Comparison of ENCODE assay signal across 18 cellular contexts in the genomic region with DNA sequence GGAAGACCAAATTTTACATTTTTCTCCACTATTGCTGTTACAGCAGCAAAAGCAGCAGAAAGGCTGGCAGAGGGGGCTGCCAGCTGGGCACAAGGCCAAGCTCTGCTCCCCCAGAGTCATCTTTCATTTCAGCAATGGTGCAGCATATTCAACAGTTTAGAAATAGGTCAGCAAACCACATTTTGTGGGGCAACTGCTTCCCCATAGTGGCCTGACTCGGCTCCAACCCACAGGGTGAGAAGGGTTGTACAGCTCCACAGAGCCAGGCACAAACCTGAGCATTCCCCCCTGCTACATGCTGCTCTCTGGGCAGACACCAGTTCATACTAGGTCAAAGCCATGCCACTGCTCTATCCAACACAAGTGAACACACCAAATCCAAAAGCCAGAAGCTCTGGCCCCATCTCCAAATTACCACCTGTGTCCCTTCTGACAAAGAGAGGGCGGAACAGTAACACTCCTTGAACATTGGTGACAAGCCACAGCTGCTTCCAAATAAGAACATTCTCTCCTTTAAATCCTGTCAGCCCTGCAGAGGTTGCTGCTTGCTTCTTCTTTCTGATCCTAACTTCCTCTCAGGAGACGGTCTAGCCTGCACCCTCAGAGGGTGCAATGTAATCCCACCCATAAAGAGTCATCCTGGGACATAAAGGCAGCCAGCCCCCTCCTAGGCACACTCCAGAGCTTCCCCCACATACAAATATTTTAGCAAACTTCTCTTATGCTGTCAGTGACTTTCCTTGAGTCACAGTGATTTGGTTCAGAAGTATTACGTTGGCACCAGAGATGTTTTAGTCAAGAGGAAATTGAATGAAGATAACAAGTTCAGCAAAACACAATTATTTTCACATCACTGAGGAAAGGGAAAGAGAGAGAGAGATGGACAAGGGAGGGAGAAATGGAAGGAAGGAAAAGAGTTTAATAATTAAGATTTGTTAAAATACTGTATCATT. TPM values are rescaled to one million over a fixed set of nuclear protein-coding genes. Genes with fewer than 3 reads are reported as not detected.
A peak's percentile ranks its signal among the peaks of the same experiment; 100 is the strongest.
DNase-seq lines count a peak whose midpoint lies in the region; ATAC-seq and TF ChIP-seq lines count a peak whose summit lies in the region.
"Had no signal": no experiment of that assay in that cellular context is flagged by ENCODE, and none has a peak within 500 bp of the region (broad histone marks: within the 10 kb centered on the region; RNA-seq: fewer than 3 reads in every experiment).

No MANE protein-coding gene starts in this region.

- no peaks in the 10 kb centered on the region for H3K9me3 ChIP-seq in upper lobe of right lung
- H3K9me3 ChIP-seq: suprapubic skin had no signal

- TF ChIP-seq POLR2A in NB4 (IDR thresholded peaks at IDR 0.05; ENCODE audit: extremely low read depth, insufficient read length), result no peak

- peak overlapping the region in 1 of 2 donors; percentile 56 for H3K27ac Mint-ChIP-seq in activated naive CD4-positive, alpha-beta T cell treated with anti-CD3 and anti-CD28 coated beads, Interleukin-2, amount 50 U/mL, for 72 hours
- H3K27ac Mint-ChIP-seq: activated naive CD8-positive, alpha-beta T cell had no signal

- no peaks in the 10 kb centered on the region for H3K27me3 ChIP-seq in upper lobe of right lung
- H3K27me3 ChIP-seq: dorsolateral prefrontal cortex, suprapubic skin had no signal

- H3K4me3 ChIP-seq in NB4 (ENCODE audit: low read depth, low read length) (no peak overlapping the region), cardiac fibroblast (replicated peaks in 1 of 2; ENCODE audit: low read depth in 2 of 2, low read length in 2 of 2) (no peak overlapping the region), upper lobe of right lung (no peak overlapping the region)
- H3K4me3 ChIP-seq: dorsolateral prefrontal cortex, suprapubic skin had no signal

- intact Hi-C loops in upper lobe of right lung (cut with DNase I), result no loop called here

- H3K4me1 ChIP-seq in upper lobe of right lung, result no peaks in the 10 kb centered on the region
- H3K4me1 ChIP-seq: suprapubic skin had no signal

- no peak overlapping the region for H3K27ac ChIP-seq in upper lobe of right lung
- H3K27ac ChIP-seq: dorsolateral prefrontal cortex, suprapubic skin had no signal

- peaks cover 10 to 40% of the 10 kb centered on the region in 2 donors for H3K36me3 Mint-ChIP-seq in activated naive CD4-positive, alpha-beta T cell treated with anti-CD3 and anti-CD28 coated beads, Interleukin-2, amount 50 U/mL, for 72 hours

- ATAC-seq in activated naive CD4-positive, alpha-beta T cell treated with anti-CD3 and anti-CD28 coated beads, Interleukin-2, amount 50 U/mL, for 72 hours, result peak; percentile 64
- peak; percentile 36 for ATAC-seq in upper lobe of right lung
- ATAC-seq: left ventricle myocardium superior had no signal

- no peaks in the 10 kb centered on the region for H3K9me3 Mint-ChIP-seq in activated naive CD4-positive, alpha-beta T cell treated with anti-CD3 and anti-CD28 coated beads, Interleukin-2, amount 50 U/mL, for 72 hours

- DNase-seq in activated naive CD4-positive, alpha-beta T cell treated with anti-CD3 and anti-CD28 coated beads, Interleukin-2, amount 50 U/mL, for 72 hours (ENCODE audit: low spot score in 2 of 2), result no peak
- no peak for DNase-seq in activated naive CD4-positive, alpha-beta T cell (lab: John Stamatoyannopoulos, UW)
- DNase-seq in NB4 (ENCODE audit: low read depth), result peak; percentile 71
- peak; percentile 56 to 61 for DNase-seq in cardiac fibroblast (ENCODE audit: low read depth in 2 of 2)
- DNase-seq in upper lobe of right lung, result no peak
- no peak for DNase-seq in superior temporal gyrus (ENCODE audit: extremely low spot score)
- DNase-seq in effector CD4-positive, alpha-beta T cell, result no peak
- no peak for DNase-seq in SHP77 (lab: John Stamatoyannopoulos, UW)
- DNase-seq: activated CD4-positive, CD25-positive, alpha-beta regulatory T cell; dorsolateral prefrontal cortex; glutamatergic neuron; left ventricle myocardium superior; NCI-H1092; NCI-H2107; RPMI8226 had no signal

- no peak for TF ChIP-seq CTCF in NB4 (IDR thresholded peaks at IDR 0.05; ENCODE audit: low read depth, low read length)
- TF ChIP-seq CTCF in cardiac fibroblast (IDR thresholded peaks at IDR 0.05; ENCODE audit: low read depth, low read length), result no peak
- no peak for TF ChIP-seq CTCF in upper lobe of right lung (IDR thresholded peaks at IDR 0.05)

- H3K36me3 ChIP-seq in upper lobe of right lung, result peaks cover 16% of the 10 kb centered on the region

RNA-seq across cellular contexts. Expression of a gene that starts 39.0 kb away (rescaled TPM):
- total RNA-seq in activated naive CD4-positive, alpha-beta T cell treated with anti-CD3 and anti-CD28 coated beads, Interleukin-2, amount 50 U/mL, for 72 hours, result 1 to 10 TPM in 1 of 2 donors, under 1 TPM in 1; 0.99 to 1.4 TPM
- 0.23 TPM for total RNA-seq in upper lobe of right lung
- total RNA-seq: osteocyte had no signal

Comparison
In these comparisons a context has a peak if more than half of its experiments do, and no peak if none do; other contexts are left out.
1. DNase-seq: peak in NB4 (single experiment) and cardiac fibroblast (2 of 2); none in activated naive CD4-positive, alpha-beta T cell treated with anti-CD3 and anti-CD28 coated beads, Interleukin-2, amount 50 U/mL, for 72 hours (0 of 2), activated naive CD4-positive, alpha-beta T cell (0 of 4), upper lobe of right lung (single experiment), superior temporal gyrus (single experiment), effector CD4-positive, alpha-beta T cell (single experiment) and SHP77 (0 of 2).